ENCODE assay signal across 18 cellular contexts in genomic region chr11:34188181-34188580, GRCh38.
DNase-seq lines count a peak whose midpoint lies in the region; ATAC-seq, FAIRE-seq and TF ChIP-seq lines count a peak whose summit lies in the region.
"Had no signal": no experiment of that assay in that cellular context is flagged by ENCODE, and none has a peak within 500 bp of the region (broad histone marks: within the 10 kb centered on the region; RNA-seq: fewer than 3 reads in every experiment).

No MANE protein-coding gene starts in this region.

- no peak for TF ChIP-seq CTCF in H1 (IDR thresholded peaks at IDR 0.05; ENCODE audit: control extremely low read depth in 1 of 3, insufficient read depth in 1 of 3, low read depth in 1 of 3, low read length in 3 of 3)
- no peak for TF ChIP-seq CTCF in thyroid gland (IDR thresholded peaks at IDR 0.05)
- no peak for TF ChIP-seq CTCF in tibial nerve (IDR thresholded peaks at IDR 0.05)

- H2AK5ac ChIP-seq in H1 (ENCODE audit: low read depth, low read length), result no peak overlapping the region; the same call in 1 of the 2 replicates

- no peak overlapping the region for H3K56ac ChIP-seq in H1 (replicated peaks; ENCODE audit: insufficient read length, low read depth, low read length)

- H3K27ac ChIP-seq in H1 (ENCODE audit: low read depth, low read length), result no peak overlapping the region
- H3K27ac ChIP-seq in thyroid gland, result peak overlapping the region in 2 of 3 donors; percentile 21 to 63
- H3K27ac ChIP-seq in tibial nerve, result no peak overlapping the region
- H3K27ac ChIP-seq: 22Rv1, KMS-11 had no signal

- no peak overlapping the region for H2AFZ ChIP-seq in H1 (ENCODE audit: low read length)

- intact Hi-C loops in thyroid gland (cut with DNase I), result no loop called here

- no peaks in the 10 kb centered on the region for H3K79me2 ChIP-seq in H1 (ENCODE audit: control insufficient read depth in 1 of 2, insufficient read depth in 2 of 2, low read length in 2 of 2)

- TF ChIP-seq EP300 in H1 (IDR thresholded peaks at IDR 0.05; ENCODE audit: borderline replicate concordance in 1 of 2, low read depth in 2 of 2, low read length in 2 of 2) (no peak), tibial nerve (IDR thresholded peaks at IDR 0.05) (no peak)

- TF ChIP-seq POLR2A in H1 (IDR thresholded peaks at IDR 0.05; ENCODE audit: control extremely low read depth in 1 of 2, low read depth in 2 of 2, low read length in 2 of 2), result no peak
- TF ChIP-seq POLR2A in thyroid gland (IDR thresholded peaks at IDR 0.05), result no peak
- TF ChIP-seq POLR2A in tibial nerve (IDR thresholded peaks at IDR 0.05), result no peak

- CTCF ChIA-PET in H1 (lab: Charles Lee; ENCODE audit: partially characterized antibody), result interaction anchor here (0.7 to 7.7 kb wide), 7 partner anchors 9 to 72 kb away, joined by 3 to 92 read pairs (median 3); no protein-coding TSS in a partner anchor

- no peak overlapping the region for H2BK20ac ChIP-seq in H1 (ENCODE audit: low read length)

- no peak overlapping the region for H3K4ac ChIP-seq in H1 (replicated peaks; ENCODE audit: insufficient read length, low read depth, low read length)

- no peaks in the 10 kb centered on the region for H4K20me1 ChIP-seq in H1 (replicated peaks in 1 of 2; ENCODE audit: control insufficient read depth in 1 of 2, insufficient read depth in 2 of 2, low read length in 2 of 2)

- no peak overlapping the region for H2BK15ac ChIP-seq in H1 (ENCODE audit: low read length)

- H3K9me3 ChIP-seq in H1 (ENCODE audit: insufficient read depth in 2 of 2, low read depth in 1 of 2, low read length in 1 of 2) (no peaks in the 10 kb centered on the region), thyroid gland (no peaks in the 10 kb centered on the region), tibial nerve (no peaks in the 10 kb centered on the region)

- peak; percentile 24 for FAIRE-seq in H1 (lab: Jason Lieb, UNC)
- FAIRE-seq: GM12878, GM19239 had no signal

- H3K23ac ChIP-seq in H1 (ENCODE audit: insufficient read length), result no peak overlapping the region

- DNase-seq in DMS79 treated with DMSO at 0.1 percent for 48 hours (lab: John Stamatoyannopoulos, UW), result peak; percentile 28
- DNase-seq in DMS79 (lab: John Stamatoyannopoulos, UW), result no peak
- no peak for DNase-seq in H1 (ENCODE audit: low read depth in 1 of 2, low spot score in 2 of 2)
- peak; percentile 39 for DNase-seq in left kidney (ENCODE audit: low read depth, low spot score)
- DNase-seq in thyroid gland, result peak; percentile 26 to 52
- DNase-seq in GDM1 (lab: John Stamatoyannopoulos, UW), result no peak
- DNase-seq in tibial nerve (ENCODE audit: low spot score in 2 of 2), result no peak
- DNase-seq: MV-4-11, NCI-H187 treated with DMSO at 0.1 percent for 48 hours, NCI-H226, NCI-H524, NCI-H82, SHP77 had no signal

- no peak overlapping the region for H3K14ac ChIP-seq in H1 (ENCODE audit: insufficient read length)

- H3K4me2 ChIP-seq in H1 (ENCODE audit: insufficient read depth in 1 of 2, low read depth in 2 of 2, low read length in 2 of 2), result peak overlapping the region in 1 of 2 experiments; percentile 43; a peak in 2 of 4 replicates
- H3K4me2 ChIP-seq: KMS-11 had no signal

- no peaks in the 10 kb centered on the region for H3K23me2 ChIP-seq in H1 (ENCODE audit: low read depth, low read length)

- H4K5ac ChIP-seq in H1 (ENCODE audit: insufficient read length, low read depth, low read length), result no peak overlapping the region

- no peak overlapping the region for H2BK12ac ChIP-seq in H1 (ENCODE audit: low read depth, low read length)

- no peak overlapping the region for H2BK120ac ChIP-seq in H1 (replicated peaks; ENCODE audit: low read depth, low read length)

- no peak for ATAC-seq in HG03175 (IDR thresholded peaks at IDR 0.05; ENCODE audit: unreplicated experiment)
- ATAC-seq: GM12878 had no signal

- POLR2A ChIA-PET in H1 (lab: Charles Lee; ENCODE audit: partially characterized antibody), result interaction anchor here (1.0 to 2.5 kb wide), 3 partner anchors 18 to 169 kb away, joined by 3 to 9 read pairs (median 3); partner anchors contain the start of gene ABTB2

- H3K18ac ChIP-seq in H1 (ENCODE audit: extremely low read depth, low read length), result no peak overlapping the region

- H4K91ac ChIP-seq in H1 (replicated peaks; ENCODE audit: insufficient read length, low read length), result no peak overlapping the region

- no peak for TF ChIP-seq RAD21 in H1 (IDR thresholded peaks at IDR 0.05 in 1 of 2, conservative IDR thresholded peaks at IDR 0.05 in 1 of 2; ENCODE audit: low read depth in 2 of 2, low read length in 2 of 2)

- no peaks in the 10 kb centered on the region for H3K79me1 ChIP-seq in H1 (ENCODE audit: low read depth, low read length)

- peak overlapping the region; percentile 1; the same call in 1 of the 2 replicates for H2BK5ac ChIP-seq in H1 (ENCODE audit: low read depth, low read length)

- 50% methylated on average over 5 of the region's 5 CpGs; no CpG with 5 or more reads in 1 of the 2 experiments for WGBS in H1 (ENCODE audit: extremely low coverage in 1 of 2, insufficient coverage in 1 of 2, insufficient read length in 1 of 2, insufficient replicate concordance in 2 of 2, low coverage in 1 of 2, low lambda C conversion rate in 2 of 2, missing lambda C conversion rate in 1 of 2), 2 experiments
- WGBS in thyroid gland, 2 donors, result 75 to 76% methylated on average over 5 of the region's 5 CpGs
- WGBS in tibial nerve, 2 donors, result 75 to 86% methylated on average over 5 of the region's 5 CpGs

- no peak overlapping the region for H4K8ac ChIP-seq in H1 (ENCODE audit: extremely low read depth, insufficient read depth, low read length)

- H3K36me3 ChIP-seq in H1 (ENCODE audit: control insufficient read depth in 2 of 4, insufficient read depth in 4 of 4, low read length in 3 of 4) (no peaks in the 10 kb centered on the region), thyroid gland (no peaks in the 10 kb centered on the region), tibial nerve (no peaks in the 10 kb centered on the region)

- H3K9ac ChIP-seq in H1 (replicated peaks in 1 of 4; ENCODE audit: extremely low read depth in 1 of 4, low read depth in 3 of 4, low read length in 3 of 4), result no peak overlapping the region
- H3K9ac ChIP-seq: KMS-11 had no signal

- H3K4me1 ChIP-seq in H1 (replicated peaks in 1 of 4; ENCODE audit: control insufficient read depth in 3 of 4, insufficient read depth in 4 of 4, low read length in 3 of 4) (peaks cover 20 to 40% (median 23%) of the 10 kb centered on the region in 4 experiments), thyroid gland (peaks cover 18 to 28% of the 10 kb centered on the region in 2 donors), tibial nerve (peaks cover 0 to 49% (median 23%) of the 10 kb centered on the region in 4 donors)

- H3K4me3 ChIP-seq in H1 (ENCODE audit: extremely low read depth in 1 of 4, insufficient read depth in 2 of 4, low read depth in 3 of 4, low read length in 4 of 4) (no peak overlapping the region), thyroid gland (replicated peaks in 1 of 3) (no peak overlapping the region), tibial nerve (no peak overlapping the region)
- H3K4me3 ChIP-seq: GM12878 had no signal

- H3K27me3 ChIP-seq in H1 (replicated peaks in 1 of 4; ENCODE audit: control insufficient read depth in 3 of 4, extremely low read depth in 1 of 4, insufficient read depth in 3 of 4, low read length in 3 of 4) (no peaks in the 10 kb centered on the region), thyroid gland (no peaks in the 10 kb centered on the region), tibial nerve (no peaks in the 10 kb centered on the region)

TF ChIP-seq in H1, 55 proteins besides CTCF, POLR2A, EP300 and RAD21 (continues in another document):
- TF ChIP-seq TCF12 (IDR thresholded peaks at IDR 0.05; ENCODE audit: low read depth, low read length), result no peak
- TF ChIP-seq BRCA1 (IDR thresholded peaks at IDR 0.05; ENCODE audit: low read depth, low read length), result no peak
- no peak for TF ChIP-seq TAF1 (IDR thresholded peaks at IDR 0.05; ENCODE audit: low read depth, low read length)
- TF ChIP-seq JUND (IDR thresholded peaks at IDR 0.05; ENCODE audit: low read length), result no peak
- no peak for TF ChIP-seq CBX8 (IDR thresholded peaks at IDR 0.05; ENCODE audit: borderline replicate concordance, low read depth, low read length)
- no peak for TF ChIP-seq MAX (IDR thresholded peaks at IDR 0.05)
- no peak for TF ChIP-seq CTBP2 (IDR thresholded peaks at IDR 0.05; ENCODE audit: borderline replicate concordance, insufficient read depth, insufficient read length, low read length)
- no peak for TF ChIP-seq KDM5A (IDR thresholded peaks at IDR 0.05; ENCODE audit: low read length)
- TF ChIP-seq EZH2 (IDR thresholded peaks at IDR 0.05; ENCODE audit: low read depth, low read length, severe bottlenecking), result no peak
- TF ChIP-seq CREB1 (IDR thresholded peaks at IDR 0.05), result no peak
- TF ChIP-seq JUN (IDR thresholded peaks at IDR 0.05; ENCODE audit: low read depth, low read length), result no peak
- TF ChIP-seq NRF1 (IDR thresholded peaks at IDR 0.05; ENCODE audit: low read depth, low read length), result no peak
- no peak for TF ChIP-seq SP2 (IDR thresholded peaks at IDR 0.05; ENCODE audit: low read length)
- no peak for TF ChIP-seq ASH2L (IDR thresholded peaks at IDR 0.05; ENCODE audit: low read length)
- TF ChIP-seq SUZ12 (IDR thresholded peaks at IDR 0.05; ENCODE audit: low read length), result no peak
- TF ChIP-seq BCL11A (IDR thresholded peaks at IDR 0.05; ENCODE audit: low read depth in 2 of 2, low read length in 2 of 2), result no peak
- 0 out of 2 replicates have a peak, but pooled peaks have one; percentile 30 for TF ChIP-seq SP4 (IDR thresholded peaks at IDR 0.05; ENCODE audit: low read length)
- no peak for TF ChIP-seq RBBP5 (IDR thresholded peaks at IDR 0.05; ENCODE audit: borderline replicate concordance, low read depth, low read length)
- TF ChIP-seq YY1 (IDR thresholded peaks at IDR 0.05; ENCODE audit: low read depth, low read length), result 0 out of 2 replicates have a peak, but pooled peaks have one; percentile 26
- TF ChIP-seq POU5F1 (IDR thresholded peaks at IDR 0.05; ENCODE audit: low read depth, low read length), result no peak
- TF ChIP-seq HDAC2 (IDR thresholded peaks at IDR 0.05; ENCODE audit: borderline replicate concordance in 1 of 2, low read depth in 2 of 2, low read length in 2 of 2), result 0 out of 4 replicates have a peak, but pooled peaks of 1 of the 2 experiments have one; percentile 14
- TF ChIP-seq CBX5 (IDR thresholded peaks at IDR 0.05; ENCODE audit: low read depth, low read length), result no peak
- peak; percentile 90 for TF ChIP-seq TEAD4 (IDR thresholded peaks at IDR 0.05; ENCODE audit: low read depth, low read length)
- no peak for TF ChIP-seq ATF3 (IDR thresholded peaks at IDR 0.05; ENCODE audit: insufficient read depth, low read depth, low read length)

Comparison
In these comparisons a context has a peak if more than half of its experiments do, and no peak if none do; other contexts are left out.
1. DNase-seq: peak in DMS79 treated with DMSO at 0.1 percent for 48 hours (single experiment), left kidney (single experiment) and thyroid gland (2 of 2); none in DMS79 (single experiment), H1 (0 of 2), GDM1 (single experiment) and tibial nerve (0 of 2).
2. H3K27ac ChIP-seq: peak in thyroid gland (2 of 3); none in H1 (single experiment) and tibial nerve (0 of 4).